Comparison of ENCODE assay signal across 2 cellular contexts in the genomic region with DNA sequence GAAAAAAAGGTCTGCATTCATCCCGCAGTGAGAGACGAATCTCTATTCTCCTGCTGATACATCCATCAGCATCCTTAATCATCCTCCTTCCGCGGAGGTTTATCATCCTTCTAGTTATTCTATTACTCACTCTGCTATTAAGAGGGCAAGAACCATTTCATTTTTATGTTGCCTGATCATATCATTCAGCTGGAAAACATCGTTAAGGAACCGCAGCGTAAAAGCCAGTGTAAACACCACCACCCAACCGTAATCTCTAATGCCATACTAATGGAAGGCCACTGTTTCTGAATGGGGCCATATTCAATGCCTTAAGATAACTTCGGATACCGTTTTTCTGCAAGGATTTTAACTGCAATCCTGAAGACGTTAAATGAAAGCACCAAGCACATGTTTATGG.
TF ChIP-seq lines count a peak whose summit lies in the region.

No MANE protein-coding gene starts in this region.

TF ChIP-seq in SK-N-SH, 30 proteins besides CTCF, POLR2A, EP300 and RAD21 (continued from another document):
- TF ChIP-seq, protein P1, sequence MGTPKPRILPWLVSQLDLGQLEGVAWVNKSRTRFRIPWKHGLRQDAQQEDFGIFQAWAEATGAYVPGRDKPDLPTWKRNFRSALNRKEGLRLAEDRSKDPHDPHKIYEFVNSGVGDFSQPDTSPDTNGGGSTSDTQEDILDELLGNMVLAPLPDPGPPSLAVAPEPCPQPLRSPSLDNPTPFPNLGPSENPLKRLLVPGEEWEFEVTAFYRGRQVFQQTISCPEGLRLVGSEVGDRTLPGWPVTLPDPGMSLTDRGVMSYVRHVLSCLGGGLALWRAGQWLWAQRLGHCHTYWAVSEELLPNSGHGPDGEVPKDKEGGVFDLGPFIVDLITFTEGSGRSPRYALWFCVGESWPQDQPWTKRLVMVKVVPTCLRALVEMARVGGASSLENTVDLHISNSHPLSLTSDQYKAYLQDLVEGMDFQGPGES (IDR thresholded peaks at IDR 0.05; ENCODE audit: low read depth, low read length) = no peak
- TF ChIP-seq, protein P2, sequence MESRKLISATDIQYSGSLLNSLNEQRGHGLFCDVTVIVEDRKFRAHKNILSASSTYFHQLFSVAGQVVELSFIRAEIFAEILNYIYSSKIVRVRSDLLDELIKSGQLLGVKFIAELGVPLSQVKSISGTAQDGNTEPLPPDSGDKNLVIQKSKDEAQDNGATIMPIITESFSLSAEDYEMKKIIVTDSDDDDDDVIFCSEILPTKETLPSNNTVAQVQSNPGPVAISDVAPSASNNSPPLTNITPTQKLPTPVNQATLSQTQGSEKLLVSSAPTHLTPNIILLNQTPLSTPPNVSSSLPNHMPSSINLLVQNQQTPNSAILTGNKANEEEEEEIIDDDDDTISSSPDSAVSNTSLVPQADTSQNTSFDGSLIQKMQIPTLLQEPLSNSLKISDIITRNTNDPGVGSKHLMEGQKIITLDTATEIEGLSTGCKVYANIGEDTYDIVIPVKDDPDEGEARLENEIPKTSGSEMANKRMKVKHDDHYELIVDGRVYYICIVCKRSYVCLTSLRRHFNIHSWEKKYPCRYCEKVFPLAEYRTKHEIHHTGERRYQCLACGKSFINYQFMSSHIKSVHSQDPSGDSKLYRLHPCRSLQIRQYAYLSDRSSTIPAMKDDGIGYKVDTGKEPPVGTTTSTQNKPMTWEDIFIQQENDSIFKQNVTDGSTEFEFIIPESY (IDR thresholded peaks at IDR 0.05; ENCODE audit: borderline replicate concordance, low read depth) = no peak
- TF ChIP-seq ELF1 (IDR thresholded peaks at IDR 0.05) = no peak
TF ChIP-seq in SK-N-SH: peak in this region for 0.

TF ChIP-seq in SK-N-SH treated with all-trans-retinoic acid at 6 μM for 48 hours, 23 proteins besides CTCF, POLR2A, EP300 and RAD21 (continued from another document):
- TF ChIP-seq, protein P3, sequence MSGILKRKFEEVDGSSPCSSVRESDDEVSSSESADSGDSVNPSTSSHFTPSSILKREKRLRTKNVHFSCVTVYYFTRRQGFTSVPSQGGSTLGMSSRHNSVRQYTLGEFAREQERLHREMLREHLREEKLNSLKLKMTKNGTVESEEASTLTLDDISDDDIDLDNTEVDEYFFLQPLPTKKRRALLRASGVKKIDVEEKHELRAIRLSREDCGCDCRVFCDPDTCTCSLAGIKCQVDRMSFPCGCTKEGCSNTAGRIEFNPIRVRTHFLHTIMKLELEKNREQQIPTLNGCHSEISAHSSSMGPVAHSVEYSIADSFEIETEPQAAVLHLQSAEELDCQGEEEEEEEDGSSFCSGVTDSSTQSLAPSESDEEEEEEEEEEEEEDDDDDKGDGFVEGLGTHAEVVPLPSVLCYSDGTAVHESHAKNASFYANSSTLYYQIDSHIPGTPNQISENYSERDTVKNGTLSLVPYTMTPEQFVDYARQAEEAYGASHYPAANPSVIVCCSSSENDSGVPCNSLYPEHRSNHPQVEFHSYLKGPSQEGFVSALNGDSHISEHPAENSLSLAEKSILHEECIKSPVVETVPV (CRISPR knock-in tag; IDR thresholded peaks at IDR 0.05) = no peak
- no peak for TF ChIP-seq ZNF565 (CRISPR knock-in tag; conservative IDR thresholded peaks at IDR 0.05; ENCODE audit: low read depth)
- no peak for TF ChIP-seq ZC3H10 (CRISPR knock-in tag; IDR thresholded peaks at IDR 0.05)
- TF ChIP-seq, protein P4, sequence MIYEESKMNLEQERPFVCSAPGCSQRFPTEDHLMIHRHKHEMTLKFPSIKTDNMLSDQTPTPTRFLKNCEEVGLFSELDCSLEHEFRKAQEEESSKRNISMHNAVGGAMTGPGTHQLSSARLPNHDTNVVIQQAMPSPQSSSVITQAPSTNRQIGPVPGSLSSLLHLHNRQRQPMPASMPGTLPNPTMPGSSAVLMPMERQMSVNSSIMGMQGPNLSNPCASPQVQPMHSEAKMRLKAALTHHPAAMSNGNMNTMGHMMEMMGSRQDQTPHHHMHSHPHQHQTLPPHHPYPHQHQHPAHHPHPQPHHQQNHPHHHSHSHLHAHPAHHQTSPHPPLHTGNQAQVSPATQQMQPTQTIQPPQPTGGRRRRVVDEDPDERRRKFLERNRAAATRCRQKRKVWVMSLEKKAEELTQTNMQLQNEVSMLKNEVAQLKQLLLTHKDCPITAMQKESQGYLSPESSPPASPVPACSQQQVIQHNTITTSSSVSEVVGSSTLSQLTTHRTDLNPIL (CRISPR knock-in tag; IDR thresholded peaks at IDR 0.05; ENCODE audit: low read depth) = no peak
- no peak for TF ChIP-seq ISL1 (CRISPR knock-in tag; IDR thresholded peaks at IDR 0.05)
- no peak for TF ChIP-seq BACH2 (CRISPR knock-in tag; IDR thresholded peaks at IDR 0.05; ENCODE audit: borderline replicate concordance)
- TF ChIP-seq RARB (CRISPR knock-in tag; IDR thresholded peaks at IDR 0.05) = no peak
